In genomic region chr2:9594361-9595063, GRCh38 we compare ENCODE assay signal across 9 cellular contexts. TPM values are rescaled to one million over a fixed set of nuclear protein-coding genes. Genes with fewer than 3 reads are reported as not detected.
DNase-seq lines count a peak whose midpoint lies in the region; ATAC-seq, FAIRE-seq and TF ChIP-seq lines count a peak whose summit lies in the region.
"Had no signal": no experiment of that assay in that cellular context is flagged by ENCODE, and none has a peak within 500 bp of the region (broad histone marks: within the 10 kb centered on the region; RNA-seq: fewer than 3 reads in every experiment).

No MANE protein-coding gene starts in this region.

- H3K27ac ChIP-seq in endothelial cell of umbilical vein (ENCODE audit: insufficient read depth, low read depth, low read length), result no peak overlapping the region
- H3K27ac ChIP-seq: HL-60 had no signal

- intact Hi-C loops in endothelial cell of umbilical vein (cut with micrococcal nuclease) (no loop called here), natural killer cell (cut with micrococcal nuclease) (loop anchor here (5.0 kb wide), 1 partner anchor 37 kb away; the partner anchor contains the start of gene ADAM17)

- CTCF ChIA-PET in endothelial cell of umbilical vein (lab: Charles Lee), result interaction anchor here (0.7 to 2.8 kb wide), 5 partner anchors 13 to 176 kb away, joined by 3 to 9 read pairs (median 3); no protein-coding TSS in a partner anchor

- no peak for TF ChIP-seq POLR2A in endothelial cell of umbilical vein (IDR thresholded peaks at IDR 0.05; ENCODE audit: low read depth, low read length)

- no peaks in the 10 kb centered on the region for H3K9me3 Mint-ChIP-seq in natural killer cell

- peaks cover 68 to 76% of the 10 kb centered on the region in 2 donors for H3K4me1 Mint-ChIP-seq in natural killer cell

- H3K36me3 ChIP-seq in endothelial cell of umbilical vein (ENCODE audit: control insufficient read depth in 2 of 2, extremely low read depth in 1 of 2, insufficient read depth in 2 of 2, low read length in 2 of 2), result peaks cover 0 to 6% of the 10 kb centered on the region in 2 experiments

- peaks cover 2% of the 10 kb centered on the region for H3K9me3 ChIP-seq in endothelial cell of umbilical vein (replicated peaks; ENCODE audit: control insufficient read depth, insufficient read depth, low read length)

- H3K9ac ChIP-seq in endothelial cell of umbilical vein (replicated peaks; ENCODE audit: extremely low read depth, insufficient read depth, low read length), result no peak overlapping the region

- no peak overlapping the region for H3K4me3 ChIP-seq in endothelial cell of umbilical vein (replicated peaks in 1 of 3; ENCODE audit: insufficient read depth in 1 of 3, low read depth in 1 of 3, low read length in 3 of 3)

- no peak for TF ChIP-seq CTCF in endothelial cell of umbilical vein (IDR thresholded peaks at IDR 0.05; ENCODE audit: extremely low read depth in 1 of 2, insufficient read depth in 1 of 2, low read depth in 1 of 2, low read length in 2 of 2)
- TF ChIP-seq CTCF in natural killer cell (IDR thresholded peaks at IDR 0.05), result no peak

- POLR2A ChIA-PET in endothelial cell of umbilical vein (lab: Charles Lee), result interaction anchor here (0.5 kb wide), 1 partner anchor 12 kb away, joined by 3 read pairs; no protein-coding TSS in a partner anchor

- no peaks in the 10 kb centered on the region for H3K27me3 ChIP-seq in endothelial cell of umbilical vein (ENCODE audit: control insufficient read depth in 2 of 2, insufficient read depth in 2 of 2, low read length in 2 of 2)

- FAIRE-seq in endothelial cell of umbilical vein (lab: Jason Lieb, UNC), result no peak

- peak; percentile 64 for DNase-seq in Caki2 (ENCODE audit: low read depth)
- DNase-seq in NCI-H226, result peak; percentile 74
- DNase-seq in endothelial cell of umbilical vein (ENCODE audit: low read depth, low spot score), result peak; percentile 69
- DNase-seq in natural killer cell, result no peak
- DNase-seq in stimulated activated naive CD4-positive, alpha-beta T cell treated with Interleukin-2 at 50 U/mL for 16 hours (lab: John Stamatoyannopoulos, UW), result no peak
- no peak for DNase-seq in NCI-H2171 (lab: John Stamatoyannopoulos, UW)
- no peak for DNase-seq in NCI-H128 (lab: John Stamatoyannopoulos, UW; ENCODE audit: unreplicated experiment)
- no peak for DNase-seq in DMS 273 (lab: John Stamatoyannopoulos, UW; ENCODE audit: unreplicated experiment)

- H3K27me3 Mint-ChIP-seq in natural killer cell (ENCODE audit: low read depth in 2 of 2), result no peaks in the 10 kb centered on the region

- peaks cover 9% of the 10 kb centered on the region for H4K20me1 ChIP-seq in endothelial cell of umbilical vein (replicated peaks; ENCODE audit: control insufficient read depth, extremely low read depth, insufficient read depth, low read length)

- H2AFZ ChIP-seq in endothelial cell of umbilical vein (ENCODE audit: low read depth, low read length), result no peak overlapping the region

- peak overlapping the region; percentile 22 for H3K4me3 Mint-ChIP-seq in natural killer cell

- in situ Hi-C loops in Caki2 (cut with HindIII; ENCODE audit: low pct_unique_long_range_greater_than_20kb, low sequenced_read_pairs), result no loop called here

- dilution Hi-C loops in endothelial cell of umbilical vein (cut with MboI; ENCODE audit: extremely low pct_ligation_motif_present, low sequenced_read_pairs), result no loop called here

- H3K27ac Mint-ChIP-seq in natural killer cell, result peak overlapping the region; percentile 25 to 85

- peaks cover 13% of the 10 kb centered on the region for H3K36me3 Mint-ChIP-seq in natural killer cell

- ATAC-seq in natural killer cell, result peak; percentile 19 to 35 (median 21)

- H3K4me1 ChIP-seq in endothelial cell of umbilical vein (ENCODE audit: control insufficient read depth, extremely low read depth, insufficient read depth, low read length), result no peaks in the 10 kb centered on the region

- H3K4me2 ChIP-seq in endothelial cell of umbilical vein (ENCODE audit: insufficient read depth, low read length), result no peak overlapping the region

- no TSS peak for BruUV-seq in endothelial cell of umbilical vein (replicated peaks; lab: Mats Ljungman, UMichigan)

- H3K9me1 ChIP-seq in endothelial cell of umbilical vein (replicated peaks; ENCODE audit: control insufficient read depth, extremely low read depth, insufficient read depth, low read length), result no peaks in the 10 kb centered on the region

- peaks cover 96% of the 10 kb centered on the region for H3K79me2 ChIP-seq in endothelial cell of umbilical vein (ENCODE audit: control insufficient read depth, insufficient read depth, low read length)

TF ChIP-seq in endothelial cell of umbilical vein, 7 proteins besides CTCF, POLR2A, EP300 and RAD21:
- no peak for TF ChIP-seq MAX (IDR thresholded peaks at IDR 0.05; ENCODE audit: insufficient read depth, insufficient read length)
- no peak for TF ChIP-seq JUN (IDR thresholded peaks at IDR 0.05; ENCODE audit: borderline replicate concordance, insufficient read depth, insufficient read length, low read depth)
- no peak for TF ChIP-seq GATA2 (IDR thresholded peaks at IDR 0.05; ENCODE audit: insufficient read depth, insufficient read length, low read depth, low read length)
- no peak for TF ChIP-seq EZH2 (IDR thresholded peaks at IDR 0.05; ENCODE audit: borderline replicate concordance, low read depth, low read length, severe bottlenecking)
- TF ChIP-seq POLR2AphosphoS5 (IDR thresholded peaks at IDR 0.05; ENCODE audit: insufficient read depth, low read depth, low read length), result no peak
- TF ChIP-seq MYC (IDR thresholded peaks at IDR 0.05; ENCODE audit: low read depth, low read length), result no peak
- TF ChIP-seq FOS (IDR thresholded peaks at IDR 0.05; ENCODE audit: borderline replicate concordance, insufficient read depth, low read length), result no peak

RNA-seq across cellular contexts. Expression of gene YWHAQ, which starts 36.3 kb away (rescaled TPM):
- 496 and 587 TPM in 2 replicates for total RNA-seq in Caki2 (2014; rRNA removed; shearing (Covaris generic); ENCODE audit: low replicate concordance)
- 347 and 456 TPM in 2 replicates for total RNA-seq in endothelial cell of umbilical vein
- polyA plus RNA-seq in endothelial cell of umbilical vein, result 188 and 217 TPM in 2 replicates
- polyA plus RNA-seq in endothelial cell of umbilical vein (2011; cell fraction: cytosol; rRNA removed), result 256 and 260 TPM in 2 replicates
- 100.0 and 127 TPM in 2 replicates for polyA plus RNA-seq in endothelial cell of umbilical vein (2011; cell fraction: nucleus; rRNA removed)
- polyA plus RNA-seq in endothelial cell of umbilical vein (2012), result 374 and 512 TPM in 2 replicates
- polyA minus RNA-seq in endothelial cell of umbilical vein, result 197 and 225 TPM in 2 replicates
- 225 TPM for polyA minus RNA-seq in endothelial cell of umbilical vein (2011; cell fraction: cytosol; rRNA and poly(A)+ RNA removed)
- 75.0 and 81.4 TPM in 2 replicates for polyA minus RNA-seq in endothelial cell of umbilical vein (2011; cell fraction: nucleus; rRNA and poly(A)+ RNA removed)
- total RNA-seq in natural killer cell, result 100 to 1,000 TPM; 227 to 240 (median 238) TPM

RNA-seq across cellular contexts. Expression of gene ADAM17, which starts 38.9 kb away (rescaled TPM):
- total RNA-seq in Caki2 (2014; rRNA removed; shearing (Covaris generic); ENCODE audit: low replicate concordance), result 16.6 and 17.1 TPM in 2 replicates
- total RNA-seq in endothelial cell of umbilical vein, result 52.9 and 57.1 TPM in 2 replicates
- 9.3 and 10.6 TPM in 2 replicates for polyA plus RNA-seq in endothelial cell of umbilical vein
- polyA plus RNA-seq in endothelial cell of umbilical vein (2011; cell fraction: cytosol; rRNA removed), result 10.6 and 11.4 TPM in 2 replicates
- 20.4 and 22.4 TPM in 2 replicates for polyA plus RNA-seq in endothelial cell of umbilical vein (2011; cell fraction: nucleus; rRNA removed)
- polyA plus RNA-seq in endothelial cell of umbilical vein (2012), result 41.9 and 43.2 TPM in 2 replicates
- polyA minus RNA-seq in endothelial cell of umbilical vein, result 43.8 and 50.3 TPM in 2 replicates
- 5.8 TPM for polyA minus RNA-seq in endothelial cell of umbilical vein (2011; cell fraction: cytosol; rRNA and poly(A)+ RNA removed)
- 30.7 and 41.5 TPM in 2 replicates for polyA minus RNA-seq in endothelial cell of umbilical vein (2011; cell fraction: nucleus; rRNA and poly(A)+ RNA removed)
- total RNA-seq in natural killer cell, result 10 to 100 TPM; 44.0 to 53.8 (median 46.8) TPM

Comparison
In these comparisons a context has a peak if more than half of its experiments do, and no peak if none do; other contexts are left out.
1. DNase-seq: peak in Caki2 (single experiment), NCI-H226 (single experiment) and endothelial cell of umbilical vein (single experiment); none in natural killer cell (single experiment), stimulated activated naive CD4-positive, alpha-beta T cell treated with Interleukin-2 at 50 U/mL for 16 hours (single experiment), NCI-H2171 (single experiment), NCI-H128 (single experiment) and DMS 273 (single experiment).